ENCODE assay signal across 1 cellular context in genomic region chr16:48903054-48903453, GRCh38.
TF ChIP-seq lines count a peak whose summit lies in the region.

No MANE protein-coding gene starts in this region.

TF ChIP-seq in GM23338, 12 proteins besides CTCF, POLR2A, EP300 and RAD21 (continued from another document):
- no peak for TF ChIP-seq REST (IDR thresholded peaks at IDR 0.05; ENCODE audit: unreplicated experiment)
- no peak for TF ChIP-seq STAT1 (IDR thresholded peaks at IDR 0.05; ENCODE audit: unreplicated experiment)
- TF ChIP-seq JUNB (IDR thresholded peaks at IDR 0.05; ENCODE audit: unreplicated experiment): no peak
- no peak for TF ChIP-seq EZH2phosphoT487 (IDR thresholded peaks at IDR 0.05; ENCODE audit: unreplicated experiment)
